Comparison of ENCODE assay signal across 8 cellular contexts in the genomic region with DNA sequence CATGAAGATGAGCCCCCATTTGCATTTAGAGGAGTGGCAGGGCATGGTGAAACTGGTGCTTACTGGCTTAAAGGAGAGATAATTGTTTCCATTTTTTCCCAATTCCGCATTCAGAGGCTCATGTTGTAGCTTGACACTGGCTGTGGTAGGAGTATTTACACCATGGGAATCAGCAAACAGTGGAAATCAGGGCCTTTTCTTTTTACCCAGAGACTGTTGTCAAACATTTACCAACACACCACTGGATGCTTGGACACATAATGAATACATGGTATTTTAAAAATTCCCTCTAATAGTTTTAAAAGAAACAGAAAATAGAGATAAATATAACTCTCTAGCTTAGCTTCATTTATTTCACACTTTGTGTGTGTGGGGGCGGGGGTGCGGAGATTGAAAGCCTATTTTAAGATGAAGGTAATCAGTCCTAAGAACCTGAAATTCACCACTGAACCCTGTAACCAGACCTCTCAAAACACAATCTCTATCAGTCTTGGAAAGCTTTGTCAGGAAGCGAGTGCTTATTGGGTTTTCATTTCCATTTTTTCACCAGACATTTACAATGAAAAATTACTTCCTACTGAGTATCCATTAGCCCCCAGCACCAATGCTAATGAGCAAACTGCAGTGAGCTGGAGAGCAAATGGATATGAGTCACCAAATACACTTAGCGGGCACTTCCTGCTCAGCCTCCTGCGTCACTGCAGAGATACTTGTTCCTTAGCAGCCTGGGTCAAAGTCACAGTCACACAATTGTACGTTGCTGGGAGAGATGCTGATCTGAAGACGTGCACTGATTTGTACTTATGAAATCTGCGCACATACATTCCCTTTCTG.
DNase-seq lines count a peak whose midpoint lies in the region; ATAC-seq and TF ChIP-seq lines count a peak whose summit lies in the region.

No MANE protein-coding gene starts in this region.

- no peaks in the 10 kb centered on the region for H3K36me3 ChIP-seq in HUES64 (ENCODE audit: insufficient read depth, low read length)
- H3K36me3 ChIP-seq in suprapubic skin, result no peaks in the 10 kb centered on the region

- no peak overlapping the region; the same call in 1 of the 2 replicates for H3K9ac ChIP-seq in HUES64 (ENCODE audit: low read depth, low read length)

- 72% methylated on average over 7 of the region's 9 CpGs for WGBS in HUES64
- WGBS in suprapubic skin, result 60% methylated on average over 9 of the region's 9 CpGs

- peaks cover 12% of the 10 kb centered on the region for H3K4me1 ChIP-seq in HUES64 (ENCODE audit: insufficient read depth, low read length)
- H3K4me1 ChIP-seq in suprapubic skin, result no peaks in the 10 kb centered on the region

- H3K4me3 ChIP-seq in HUES64 (ENCODE audit: low read length) (no peak overlapping the region), suprapubic skin (no peak overlapping the region)

- TF ChIP-seq CTCF in suprapubic skin (IDR thresholded peaks at IDR 0.05), result no peak

- peaks cover 5% of the 10 kb centered on the region; the same call in 1 of the 2 replicates for H3K9me3 ChIP-seq in HUES64 (ENCODE audit: insufficient read depth, low read depth, low read length)
- H3K9me3 ChIP-seq in suprapubic skin, result no peaks in the 10 kb centered on the region

- peak; percentile 98 for DNase-seq in DMS153 treated with DMSO at 0.1 percent for 48 hours (lab: John Stamatoyannopoulos, UW; ENCODE audit: unreplicated experiment)
- peak; percentile 50 for DNase-seq in RPMI8226
- peak; percentile 69 for DNase-seq in fibroblast of the conjunctiva (ENCODE audit: low read depth)
- peak; percentile 3 for DNase-seq in retina
- no peak for DNase-seq in suprapubic skin (ENCODE audit: low spot score in 2 of 2)
- DNase-seq in epidermal melanocyte (ENCODE audit: insufficient read length, low spot score), result no peak

- H3K27ac ChIP-seq in HUES64 (ENCODE audit: low read depth, low read length), result peak overlapping the region; percentile 55; the same call in 1 of the 2 replicates
- H3K27ac ChIP-seq in suprapubic skin, result no peak overlapping the region

- TF ChIP-seq EP300 in suprapubic skin (IDR thresholded peaks at IDR 0.05), result no peak

- ATAC-seq in GM21526 (IDR thresholded peaks at IDR 0.05; ENCODE audit: low FRiP score, unreplicated experiment), result peak; percentile 85

- no peak for TF ChIP-seq POLR2A in suprapubic skin (IDR thresholded peaks at IDR 0.05)

- H3K27me3 ChIP-seq in HUES64 (ENCODE audit: insufficient read depth, low read length) (no peaks in the 10 kb centered on the region), suprapubic skin (no peaks in the 10 kb centered on the region)

Comparison
In these comparisons a context has a peak if more than half of its experiments do, and no peak if none do; other contexts are left out.
1. DNase-seq: peak in DMS153 treated with DMSO at 0.1 percent for 48 hours (single experiment), RPMI8226 (single experiment), fibroblast of the conjunctiva (single experiment) and retina (single experiment); none in suprapubic skin (0 of 2) and epidermal melanocyte (single experiment).